ENCODE assay signal across 8 cellular contexts in the genomic region with DNA sequence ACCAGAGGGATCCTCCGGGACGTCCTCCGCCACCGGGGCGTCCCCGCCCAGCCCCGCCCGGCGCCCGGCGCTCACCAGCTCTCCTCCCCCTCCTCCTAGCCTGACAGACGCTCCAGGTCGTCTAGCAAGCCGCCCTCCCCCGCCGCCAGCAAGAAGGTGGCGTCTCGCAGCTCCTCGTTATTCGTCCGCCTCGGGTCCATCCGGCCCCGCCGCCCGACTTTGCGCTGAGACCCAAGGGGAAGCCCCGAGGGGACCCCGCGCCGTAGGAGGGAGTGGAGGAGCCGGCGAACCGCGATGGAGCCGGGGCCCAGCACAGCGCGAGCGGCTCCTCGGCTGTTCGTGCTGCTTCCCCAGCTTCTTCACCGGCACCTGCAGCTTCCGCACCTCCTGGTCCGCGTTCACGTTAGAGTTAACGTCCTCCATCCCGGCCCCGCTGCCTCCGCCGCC. TPM values are rescaled to one million over a fixed set of nuclear protein-coding genes. Genes with fewer than 3 reads are reported as not detected.
DNase-seq lines count a peak whose midpoint lies in the region; ATAC-seq lines count a peak whose summit lies in the region.

No MANE protein-coding gene starts in this region.

- H3K4me1 Mint-ChIP-seq in activated CD8-positive, alpha-beta T cell treated with anti-CD3 and anti-CD28 coated beads, Interleukin-2, amount 10 ng/mL, durations not matched to agents 7 days and 5 days (ENCODE audit: low read depth) = peaks cover 29% of the 10 kb centered on the region
- H3K4me1 Mint-ChIP-seq in memory B cell = peaks cover 16% of the 10 kb centered on the region

- ATAC-seq in HG02938 (IDR thresholded peaks at IDR 0.05; ENCODE audit: unreplicated experiment) (peak; percentile 35), memory B cell (ENCODE audit: low read depth) (peak; percentile 37)
- peak; percentile 54 for ATAC-seq in activated CD8-positive, alpha-beta T cell treated with anti-CD3 and anti-CD28 coated beads, Interleukin-2, amount 10 ng/mL, durations not matched to agents 7 days and 5 days

- no peaks in the 10 kb centered on the region for H3K27me3 Mint-ChIP-seq in activated CD8-positive, alpha-beta T cell treated with anti-CD3 and anti-CD28 coated beads, Interleukin-2, amount 10 ng/mL, durations not matched to agents 7 days and 5 days (ENCODE audit: low read depth)
- H3K27me3 Mint-ChIP-seq in memory B cell = no peaks in the 10 kb centered on the region

- DNase-seq in NCI-H2196 (lab: John Stamatoyannopoulos, UW; ENCODE audit: unreplicated experiment) (peak; percentile 27), NCI-H2196 treated with DMSO at 0.1 percent for 48 hours (lab: John Stamatoyannopoulos, UW; ENCODE audit: unreplicated experiment) (no peak), NCI-H226 (peak; percentile 36), memory B cell (ENCODE audit: low spot score in 2 of 2) (peak; percentile 55 to 67)
- DNase-seq in activated CD8-positive, alpha-beta T cell treated with anti-CD3 and anti-CD28 coated beads, Interleukin-2, amount 10 ng/mL, durations not matched to agents 7 days and 5 days = peak; percentile 78
- DNase-seq in effector CD4-positive, alpha-beta T cell = peak; percentile 54
- peak; percentile 10 for DNase-seq in stimulated activated CD8-positive, alpha-beta memory T cell treated with anti-CD3 and anti-CD28 coated beads, Interleukin-15, amount 100 ng/mL, for 24 hours (ENCODE audit: low read depth)

- CTCF ChIA-PET in activated CD8-positive, alpha-beta T cell treated with anti-CD3 and anti-CD28 coated beads, Interleukin-2, amount 10 ng/mL, durations not matched to agents 7 days and 5 days (lab: Charles Lee) = interaction anchor here (0.7 to 3.1 kb wide), 11 partner anchors 8 to 327 kb away, joined by 3 to 25 read pairs (median 6); partner anchors contain the start of genes BCL2A1 and MTHFS

- H3K9me3 Mint-ChIP-seq in activated CD8-positive, alpha-beta T cell treated with anti-CD3 and anti-CD28 coated beads, Interleukin-2, amount 10 ng/mL, durations not matched to agents 7 days and 5 days (ENCODE audit: insufficient read depth) = peaks cover 26% of the 10 kb centered on the region
- H3K9me3 Mint-ChIP-seq in memory B cell = peaks cover 9% of the 10 kb centered on the region

- H3K27ac Mint-ChIP-seq in activated CD8-positive, alpha-beta T cell treated with anti-CD3 and anti-CD28 coated beads, Interleukin-2, amount 10 ng/mL, durations not matched to agents 7 days and 5 days = peak overlapping the region; percentile 97
- peak overlapping the region; percentile 89 for H3K27ac Mint-ChIP-seq in memory B cell

- peaks cover 61% of the 10 kb centered on the region for H3K36me3 Mint-ChIP-seq in activated CD8-positive, alpha-beta T cell treated with anti-CD3 and anti-CD28 coated beads, Interleukin-2, amount 10 ng/mL, durations not matched to agents 7 days and 5 days (ENCODE audit: low read depth)
- H3K36me3 Mint-ChIP-seq in memory B cell = peaks cover 24% of the 10 kb centered on the region

- POLR2A ChIA-PET in activated CD8-positive, alpha-beta T cell treated with anti-CD3 and anti-CD28 coated beads, Interleukin-2, amount 10 ng/mL, durations not matched to agents 7 days and 5 days (lab: Charles Lee) = interaction anchor here (0.6 to 3.9 kb wide), 30 partner anchors 9 to 610 kb away, joined by 3 to 114 read pairs (median 6); partner anchors contain the start of genes BCL2A1, MTHFS and ZFAND6

- H3K4me3 Mint-ChIP-seq in activated CD8-positive, alpha-beta T cell treated with anti-CD3 and anti-CD28 coated beads, Interleukin-2, amount 10 ng/mL, durations not matched to agents 7 days and 5 days = peak overlapping the region; percentile 92
- H3K4me3 Mint-ChIP-seq in memory B cell = peak overlapping the region; percentile 92

RNA-seq across cellular contexts. Expression of gene MTHFS, which starts 26.3 kb away (rescaled TPM):
- 10 to 100 TPM; 37.0 to 41.3 TPM for total RNA-seq in activated CD8-positive, alpha-beta T cell treated with anti-CD3 and anti-CD28 coated beads, Interleukin-2, amount 10 ng/mL, durations not matched to agents 7 days and 5 days

RNA-seq across cellular contexts. Expression of gene BCL2A1, which starts 47.9 kb away (rescaled TPM):
- total RNA-seq in activated CD8-positive, alpha-beta T cell treated with anti-CD3 and anti-CD28 coated beads, Interleukin-2, amount 10 ng/mL, durations not matched to agents 7 days and 5 days = 10 to 100 TPM; 23.1 to 26.3 TPM
